In the genomic region with DNA sequence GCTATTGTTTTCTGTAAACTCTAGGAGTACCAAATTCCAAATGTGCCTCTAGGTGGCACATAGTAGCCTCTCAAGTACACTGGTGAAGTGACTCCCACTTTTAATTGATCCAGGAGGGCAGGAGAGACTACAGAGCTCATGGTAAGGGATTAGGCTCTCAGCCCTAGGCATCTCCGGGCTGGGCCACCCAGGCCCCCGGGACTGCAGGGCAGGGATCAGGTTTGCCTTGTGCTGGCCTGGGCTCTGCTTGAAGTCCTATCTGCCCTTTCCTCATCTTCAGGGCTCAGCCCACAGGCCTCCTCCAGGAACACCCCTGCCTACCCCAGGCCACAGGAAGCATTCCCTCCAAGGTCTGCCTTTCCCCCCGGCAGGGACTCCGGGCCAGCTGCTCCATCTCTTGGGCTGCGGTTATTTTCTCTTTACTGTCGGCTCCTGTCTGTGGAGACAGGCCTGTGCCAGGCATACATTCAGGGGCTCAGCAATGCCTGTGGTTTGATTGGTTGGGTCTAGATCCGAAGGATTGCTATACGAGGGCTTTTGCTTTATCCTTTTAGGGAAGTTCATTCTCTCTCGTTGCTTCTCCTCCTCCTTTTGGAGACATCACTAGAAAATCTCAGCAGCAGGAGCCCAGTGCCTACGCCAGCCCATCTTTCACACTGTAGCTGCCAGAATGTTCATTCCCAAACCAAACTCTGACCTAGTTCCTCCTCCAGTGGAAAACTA, we compare ENCODE assay signal across 8 cellular contexts. TPM values are rescaled to one million over a fixed set of nuclear protein-coding genes. Genes with fewer than 3 reads are reported as not detected.
DNase-seq lines count a peak whose midpoint lies in the region; ATAC-seq and TF ChIP-seq lines count a peak whose summit lies in the region.

No MANE protein-coding gene starts in this region.

- no peaks in the 10 kb centered on the region for H3K36me3 ChIP-seq in esophagus (ENCODE audit: control insufficient read depth in 2 of 2, insufficient read depth in 2 of 2, low read length in 1 of 2)

- no peak overlapping the region for H3K27ac Mint-ChIP-seq in effector memory CD8-positive, alpha-beta T cell

- no peaks in the 10 kb centered on the region for H3K9me3 Mint-ChIP-seq in effector memory CD8-positive, alpha-beta T cell

- peak overlapping the region; percentile 85 to 89 for H3K27ac ChIP-seq in esophagus (ENCODE audit: low read depth in 2 of 2, low read length in 1 of 2)

- TF ChIP-seq CTCF in omental fat pad (IDR thresholded peaks at IDR 0.05), result no peak

- H3K4me3 Mint-ChIP-seq in effector memory CD8-positive, alpha-beta T cell, result no peak overlapping the region

- H3K36me3 Mint-ChIP-seq in effector memory CD8-positive, alpha-beta T cell (ENCODE audit: insufficient read depth), result no peaks in the 10 kb centered on the region

- WGBS in esophagus, 2 donors, result 53 to 54% methylated on average over 10 of the region's 10 CpGs

- no peaks in the 10 kb centered on the region for H3K9me3 ChIP-seq in esophagus (ENCODE audit: control insufficient read depth in 2 of 2, insufficient read depth in 1 of 2, low read depth in 1 of 2, low read length in 1 of 2)

- H3K4me3 ChIP-seq in esophagus (ENCODE audit: low read depth in 1 of 2, low read length in 2 of 2), result no peak overlapping the region

- no peaks in the 10 kb centered on the region for H3K4me1 ChIP-seq in esophagus (ENCODE audit: control insufficient read depth in 2 of 2, insufficient read depth in 2 of 2, low read length in 1 of 2)

- H3K4me1 Mint-ChIP-seq in effector memory CD8-positive, alpha-beta T cell (ENCODE audit: low read depth in 2 of 2), result no peaks in the 10 kb centered on the region

- H3K27me3 ChIP-seq in esophagus (ENCODE audit: control insufficient read depth in 1 of 2, insufficient read depth in 2 of 2, low read length in 2 of 2), result no peaks in the 10 kb centered on the region

- DNase-seq in DMS 273 treated with DMSO at 0.1 percent for 48 hours (lab: John Stamatoyannopoulos, UW) (peak; percentile 27), NCI-H82 treated with DMSO at 0.1 percent for 48 hours (lab: John Stamatoyannopoulos, UW; ENCODE audit: unreplicated experiment) (peak; percentile 16), omental fat pad (ENCODE audit: low spot score) (no peak), mucosa of gallbladder (ENCODE audit: low spot score) (no peak)
- no peak for DNase-seq in effector memory CD8-positive, alpha-beta T cell

- peak; percentile 20 for ATAC-seq in omental fat pad (ENCODE audit: low FRiP score)
- ATAC-seq in GM19397 (IDR thresholded peaks at IDR 0.05; ENCODE audit: unreplicated experiment), result no peak
- no peak for ATAC-seq in HG03108 (IDR thresholded peaks at IDR 0.05; ENCODE audit: unreplicated experiment)
- no peak for ATAC-seq in effector memory CD8-positive, alpha-beta T cell (replicated peaks)

- peaks cover 32 to 67% of the 10 kb centered on the region in 2 donors for H3K27me3 Mint-ChIP-seq in effector memory CD8-positive, alpha-beta T cell

RNA-seq across cellular contexts. Expression of a gene that starts 32.8 kb away (rescaled TPM):
- 10 to 100 TPM in 1 of 2 donors, 1 to 10 TPM in 1; 8.2 to 18.3 TPM for polyA plus RNA-seq in esophagus
- total RNA-seq in omental fat pad (100 to 1,000 TPM in 1 of 4 donors, 10 to 100 TPM in 3; 64.0 to 164 (median 93.5) TPM), mucosa of gallbladder (105 TPM)

Comparison
In these comparisons a context has a peak if more than half of its experiments do, and no peak if none do; other contexts are left out.
1. DNase-seq: peak in DMS 273 treated with DMSO at 0.1 percent for 48 hours (single experiment) and NCI-H82 treated with DMSO at 0.1 percent for 48 hours (single experiment); none in omental fat pad (single experiment), mucosa of gallbladder (single experiment) and effector memory CD8-positive, alpha-beta T cell (0 of 3).